Comparison of ENCODE assay signal across 17 cellular contexts in genomic region chr13:48192536-48192935, GRCh38.
"Had no signal": no experiment of that assay in that cellular context is flagged by ENCODE, and none has a peak within 500 bp of the region (broad histone marks: within the 10 kb centered on the region; RNA-seq: fewer than 3 reads in every experiment).

No MANE protein-coding gene starts in this region.

- H3K27ac Mint-ChIP-seq: activated naive CD4-positive, alpha-beta T cell treated with anti-CD3 and anti-CD28 coated beads for 36 hours; activated T-helper 1 cell treated with anti-CD3 and anti-CD28 coated beads, Interleukin-12 subunit alpha, Interleukin-12 subunit beta, Interleukin-2, Interleukin-4 antibody, amounts not matched to agents 30 ng/mL and 10 ng/mL and 1 ng/mL, durations not matched to agents 14 hours and 24 hours and 36 hours had no signal

- H3K9me3 Mint-ChIP-seq: activated naive CD4-positive, alpha-beta T cell treated with anti-CD3 and anti-CD28 coated beads for 36 hours; activated T-helper 1 cell treated with anti-CD3 and anti-CD28 coated beads, Interleukin-12 subunit alpha, Interleukin-12 subunit beta, Interleukin-2, Interleukin-4 antibody, amounts not matched to agents 30 ng/mL and 10 ng/mL and 1 ng/mL, durations not matched to agents 14 hours and 24 hours and 36 hours; natural killer cell treated with Interleukin-12 subunit alpha and Interleukin-12 subunit beta and Interleukin-15 and Interleukin-18, amount 100 ng/mL, for 72 hours had no signal

- H3K4me3 Mint-ChIP-seq: activated naive CD4-positive, alpha-beta T cell treated with anti-CD3 and anti-CD28 coated beads for 36 hours; activated T-helper 1 cell treated with anti-CD3 and anti-CD28 coated beads, Interleukin-12 subunit alpha, Interleukin-12 subunit beta, Interleukin-2, Interleukin-4 antibody, amounts not matched to agents 30 ng/mL and 10 ng/mL and 1 ng/mL, durations not matched to agents 14 hours and 24 hours and 36 hours; natural killer cell treated with Interleukin-12 subunit alpha and Interleukin-12 subunit beta and Interleukin-15 and Interleukin-18, amount 100 ng/mL, for 72 hours had no signal

- ATAC-seq: natural killer cell treated with Interleukin-12 subunit alpha and Interleukin-12 subunit beta and Interleukin-15 and Interleukin-18, amount 100 ng/mL, for 72 hours; right cardiac atrium had no signal

- DNase-seq: activated CD4-positive, alpha-beta T cell treated with anti-CD3 and anti-CD28 coated beads, Interleukin-2, amount 50 U/mL, for 1 hour; activated naive CD4-positive, alpha-beta T cell treated with anti-CD3 and anti-CD28 coated beads for 36 hours; amniotic stem cell; cortex of kidney; effector memory CD4-positive, alpha-beta T cell; foreskin fibroblast; kidney glomerular epithelial cell; mesenchymal stem cell; nucleus accumbens; right cardiac atrium; stimulated activated CD4-positive, alpha-beta T cell treated with anti-CD3 and anti-CD28 coated beads, Interleukin-4, amount 100 ng/mL, for 4 hours; stimulated activated CD8-positive, alpha-beta memory T cell treated with anti-CD3 and anti-CD28 coated beads, Interleukin-4, amount 100 ng/mL, for 48 hours; stimulated activated naive CD4-positive, alpha-beta T cell treated with Interleukin-2 at 50 U/mL for 16 hours; T-helper 9 cell; trophoblast cell had no signal
